8 cellular contexts compared by ENCODE assay signal in genomic region chr12:27595231-27595642, GRCh38.
DNase-seq lines count a peak whose midpoint lies in the region; ATAC-seq and TF ChIP-seq lines count a peak whose summit lies in the region.

No MANE protein-coding gene starts in this region.

- H3K9ac ChIP-seq in rectal smooth muscle tissue (ENCODE audit: low read length) = no peak overlapping the region

- H3K9me3 ChIP-seq in ascending aorta (no peaks in the 10 kb centered on the region), right atrium auricular region (no peaks in the 10 kb centered on the region)

- H3K27me3 ChIP-seq in ascending aorta (no peaks in the 10 kb centered on the region), right atrium auricular region (no peaks in the 10 kb centered on the region), rectal smooth muscle tissue (ENCODE audit: control insufficient read depth, insufficient read depth, low read length) (no peaks in the 10 kb centered on the region)

- H3K4me1 ChIP-seq in ascending aorta (peaks cover 2 to 33% of the 10 kb centered on the region in 2 donors), right atrium auricular region (peaks cover 0 to 44% of the 10 kb centered on the region in 2 donors), rectal smooth muscle tissue (ENCODE audit: control insufficient read depth, insufficient read depth, low read length) (peaks cover 5% of the 10 kb centered on the region)

- peak overlapping the region; percentile 64 to 68 for H3K27ac ChIP-seq in ascending aorta
- H3K27ac ChIP-seq in right atrium auricular region = peak overlapping the region; percentile 27 to 46
- H3K27ac ChIP-seq in rectal smooth muscle tissue (ENCODE audit: low read depth, low read length) = peak overlapping the region; percentile 45

- H3K36me3 ChIP-seq in ascending aorta = no peaks in the 10 kb centered on the region
- H3K36me3 ChIP-seq in right atrium auricular region = no peaks in the 10 kb centered on the region
- H3K36me3 ChIP-seq in rectal smooth muscle tissue (ENCODE audit: control insufficient read depth, insufficient read depth, low read length) = no peaks in the 10 kb centered on the region

- DNase-seq in ELR (ENCODE audit: low read depth) (peak; percentile 49), ascending aorta (ENCODE audit: low spot score in 2 of 2) (peak in 1 of 2 donors; percentile 84), right atrium auricular region (ENCODE audit: low spot score) (peak; percentile 76), HT-29 (ENCODE audit: low spot score) (no peak)
- DNase-seq in stimulated activated naive CD4-positive, alpha-beta T cell treated with Interleukin-2 at 50 U/mL for 16 hours (lab: John Stamatoyannopoulos, UW) = no peak
- no peak for DNase-seq in stimulated activated CD4-positive, alpha-beta T cell treated with anti-CD3 and anti-CD28 coated beads, Interleukin-1b, Interleukin-23, amount 100 ng/mL, for 48 hours

- peak overlapping the region in 1 of 2 donors; percentile 39 for H3K4me3 ChIP-seq in ascending aorta
- H3K4me3 ChIP-seq in right atrium auricular region = no peak overlapping the region
- peak overlapping the region; percentile 0 for H3K4me3 ChIP-seq in rectal smooth muscle tissue (ENCODE audit: low read length)

- ATAC-seq in HG03159 (IDR thresholded peaks at IDR 0.05; ENCODE audit: unreplicated experiment) = no peak

- intact Hi-C loops in ascending aorta (cut with DNase I) = no loop called here

- TF ChIP-seq CTCF in ascending aorta (IDR thresholded peaks at IDR 0.05) = no peak
- no peak for TF ChIP-seq CTCF in right atrium auricular region (IDR thresholded peaks at IDR 0.05)

Comparison
In these comparisons a context has a peak if more than half of its experiments do, and no peak if none do; other contexts are left out.
1. DNase-seq: peak in ELR (single experiment) and right atrium auricular region (single experiment); none in stimulated activated naive CD4-positive, alpha-beta T cell treated with Interleukin-2 at 50 U/mL for 16 hours (single experiment), stimulated activated CD4-positive, alpha-beta T cell treated with anti-CD3 and anti-CD28 coated beads, Interleukin-1b, Interleukin-23, amount 100 ng/mL, for 48 hours (single experiment) and HT-29 (single experiment).
2. Peak in every context shown above with its lines, with median percentiles within 50 percentile points of each other: H3K27ac ChIP-seq.